13 cellular contexts compared by ENCODE assay signal in genomic region chr2:20625491-20625919, GRCh38. TPM values are rescaled to one million over a fixed set of nuclear protein-coding genes. Genes with fewer than 3 reads are reported as not detected.
DNase-seq lines count a peak whose midpoint lies in the region; ATAC-seq, FAIRE-seq and TF ChIP-seq lines count a peak whose summit lies in the region.
"Had no signal": no experiment of that assay in that cellular context is flagged by ENCODE, and none has a peak within 500 bp of the region (broad histone marks: within the 10 kb centered on the region; RNA-seq: fewer than 3 reads in every experiment).

No MANE protein-coding gene starts in this region.

- H3K9me3 ChIP-seq in vagina: no peaks in the 10 kb centered on the region

- H3K4me1 ChIP-seq in vagina: peaks cover 18% of the 10 kb centered on the region

- H3K36me3 ChIP-seq in vagina: peaks cover 0 to 28% of the 10 kb centered on the region in 2 donors

- ATAC-seq in Right ventricle myocardium superior (ENCODE audit: poor library complexity) (peak; percentile 1), HG02623 (IDR thresholded peaks at IDR 0.05; ENCODE audit: unreplicated experiment) (no peak)

- H3K4me1 Mint-ChIP-seq in nephron: peaks cover 42% of the 10 kb centered on the region

- peaks cover 8% of the 10 kb centered on the region for H3K36me3 Mint-ChIP-seq in nephron (ENCODE audit: low read depth)

- no peaks in the 10 kb centered on the region for H3K9me3 Mint-ChIP-seq in nephron

- TF ChIP-seq POLR2A in vagina (IDR thresholded peaks at IDR 0.05) (no peak), GM12891 (IDR thresholded peaks at IDR 0.05; ENCODE audit: low read depth, low read length) (no peak)

- H3K4me3 Mint-ChIP-seq in nephron: no peak overlapping the region

- FAIRE-seq in GM12891 (lab: Jason Lieb, UNC): no peak
- FAIRE-seq: GM18507 had no signal

- peak overlapping the region; percentile 52 for H3K27ac ChIP-seq in vagina

- intact Hi-C loops in Right ventricle myocardium superior (cut with DNase I) (no loop called here), vagina (cut with DNase I) (no loop called here)

- H3K27me3 ChIP-seq in vagina: no peaks in the 10 kb centered on the region

- peaks cover 9% of the 10 kb centered on the region for H3K27me3 Mint-ChIP-seq in nephron (ENCODE audit: low read depth)

- H3K4me3 ChIP-seq in vagina: no peak overlapping the region

- peak; percentile 37 for DNase-seq in activated effector memory CD4-positive, alpha-beta T cell treated with anti-CD3 and anti-CD28 coated beads, Interleukin-2, amount 50 U/mL, for 16 hours
- DNase-seq in activated effector memory CD4-positive, alpha-beta T cell treated with Interleukin-2 at 50 U/mL for 16 hours: no peak
- DNase-seq in Right ventricle myocardium superior (peak; percentile 32), vagina (ENCODE audit: extremely low spot score in 2 of 2) (no peak), ecto neural progenitor cell (ENCODE audit: low spot score) (no peak), GM12891 (ENCODE audit: insufficient read length, low spot score) (no peak)
- DNase-seq: effector CD4-positive, alpha-beta T cell; NCI-H2171 treated with DMSO at 0.1 percent for 48 hours; T1000 had no signal

- TF ChIP-seq CTCF in nephron (IDR thresholded peaks at IDR 0.05; ENCODE audit: unreplicated experiment in 3 of 3) (no peak), vagina (IDR thresholded peaks at IDR 0.05) (no peak)

- peak overlapping the region in 2 of 3 experiments; percentile 31 to 38 for H3K27ac Mint-ChIP-seq in nephron

TF ChIP-seq in GM12891, 5 proteins besides CTCF, POLR2A, EP300 and RAD21:
- TF ChIP-seq POU2F2 (IDR thresholded peaks at IDR 0.05; ENCODE audit: low read depth, low read length): no peak
- no peak for TF ChIP-seq SPI1 (IDR thresholded peaks at IDR 0.05; ENCODE audit: low read depth, low read length)
- TF ChIP-seq POLR2AphosphoS5 (IDR thresholded peaks at IDR 0.05; ENCODE audit: low read depth, low read length): no peak
- no peak for TF ChIP-seq TAF1 (IDR thresholded peaks at IDR 0.05; ENCODE audit: low read depth, low read length)
- no peak for TF ChIP-seq PAX5 (IDR thresholded peaks at IDR 0.05; ENCODE audit: insufficient read depth, low read length, severe bottlenecking)

RNA-seq across cellular contexts. Expression of gene HS1BP3, which starts 25.4 kb away (rescaled TPM):
- total RNA-seq in Right ventricle myocardium superior (19.7 TPM), vagina (23.1 TPM)
- polyA plus RNA-seq in GM12891 (2012; ENCODE audit: low read depth, missing spikeins): 6.6 TPM

RNA-seq across cellular contexts. Expression of gene GDF7, which starts 41.4 kb away (rescaled TPM):
- total RNA-seq in Right ventricle myocardium superior: 0.38 TPM
- 9.3 TPM for total RNA-seq in vagina
- 0.12 TPM for polyA plus RNA-seq in GM12891 (2012; ENCODE audit: low read depth, missing spikeins)
- total RNA-seq: RPMI7951 had no signal

Comparison
In these comparisons a context has a peak if more than half of its experiments do, and no peak if none do; other contexts are left out.
1. DNase-seq: peak in activated effector memory CD4-positive, alpha-beta T cell treated with anti-CD3 and anti-CD28 coated beads, Interleukin-2, amount 50 U/mL, for 16 hours (single experiment) and Right ventricle myocardium superior (single experiment); none in activated effector memory CD4-positive, alpha-beta T cell treated with Interleukin-2 at 50 U/mL for 16 hours (single experiment), vagina (0 of 2), ecto neural progenitor cell (single experiment) and GM12891 (single experiment).